ENCODE assay signal across 1 cellular context in the genomic region with DNA sequence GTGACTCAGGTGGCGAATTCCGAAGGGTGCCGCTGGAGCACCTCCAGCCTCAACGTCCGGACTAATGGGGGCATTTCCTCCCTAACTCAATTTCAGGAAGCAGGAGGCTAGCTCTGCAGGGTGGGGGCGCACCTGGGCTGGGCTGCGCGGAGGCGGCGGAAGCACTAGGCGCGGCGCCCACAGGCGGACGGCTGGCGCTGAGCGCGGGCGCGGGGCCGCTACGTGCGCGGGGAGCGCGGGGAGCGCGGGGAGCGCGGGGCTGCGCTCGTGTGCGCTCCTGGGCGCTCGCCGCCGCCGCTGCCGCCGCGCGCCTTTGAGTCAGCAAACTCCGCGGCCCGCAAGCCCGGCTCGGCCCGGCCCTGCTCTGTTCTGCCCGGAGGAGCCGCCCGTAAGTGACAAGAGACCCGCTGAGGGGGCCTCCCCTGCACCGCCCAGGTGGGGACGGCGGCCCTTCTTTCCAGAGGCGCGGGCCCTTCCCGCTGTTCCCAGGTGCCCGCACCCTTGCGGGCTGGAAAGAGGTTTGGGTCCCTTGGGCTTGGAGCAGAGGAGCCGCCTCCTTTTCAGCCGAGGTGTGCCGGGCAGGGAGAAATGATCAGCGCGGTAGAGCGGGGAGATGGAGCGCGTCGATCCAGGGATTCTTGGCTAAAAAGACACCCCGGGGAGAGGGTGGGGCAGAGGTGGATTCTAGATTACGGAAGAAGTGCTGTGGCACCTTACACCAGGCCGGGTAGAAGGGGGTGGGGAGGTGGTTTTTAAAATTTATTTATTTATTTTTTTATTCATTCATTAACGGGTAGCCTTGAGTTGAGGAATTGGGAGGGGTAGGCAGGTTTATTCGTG.
TF ChIP-seq lines count a peak whose summit lies in the region.

A gene with protein sequence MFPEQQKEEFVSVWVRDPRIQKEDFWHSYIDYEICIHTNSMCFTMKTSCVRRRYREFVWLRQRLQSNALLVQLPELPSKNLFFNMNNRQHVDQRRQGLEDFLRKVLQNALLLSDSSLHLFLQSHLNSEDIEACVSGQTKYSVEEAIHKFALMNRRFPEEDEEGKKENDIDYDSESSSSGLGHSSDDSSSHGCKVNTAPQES (plus strand): TSS at position 164 of the 840 bp plus-strand sequence. CDS start 54,581 bp downstream, outside the sequence.

TF ChIP-seq in IMR-90, 13 proteins besides CTCF, POLR2A, EP300 and RAD21 (continued from another document):
- TF ChIP-seq, protein P1, sequence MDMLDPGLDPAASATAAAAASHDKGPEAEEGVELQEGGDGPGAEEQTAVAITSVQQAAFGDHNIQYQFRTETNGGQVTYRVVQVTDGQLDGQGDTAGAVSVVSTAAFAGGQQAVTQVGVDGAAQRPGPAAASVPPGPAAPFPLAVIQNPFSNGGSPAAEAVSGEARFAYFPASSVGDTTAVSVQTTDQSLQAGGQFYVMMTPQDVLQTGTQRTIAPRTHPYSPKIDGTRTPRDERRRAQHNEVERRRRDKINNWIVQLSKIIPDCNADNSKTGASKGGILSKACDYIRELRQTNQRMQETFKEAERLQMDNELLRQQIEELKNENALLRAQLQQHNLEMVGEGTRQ (IDR thresholded peaks at IDR 0.05; ENCODE audit: low read depth, low read length), result no peak
- no peak for TF ChIP-seq FOS (IDR thresholded peaks at IDR 0.05; ENCODE audit: low read depth, low read length)
TF ChIP-seq in IMR-90: peak in this region for 0.
